ENCODE assay signal across 21 cellular contexts in the genomic region with DNA sequence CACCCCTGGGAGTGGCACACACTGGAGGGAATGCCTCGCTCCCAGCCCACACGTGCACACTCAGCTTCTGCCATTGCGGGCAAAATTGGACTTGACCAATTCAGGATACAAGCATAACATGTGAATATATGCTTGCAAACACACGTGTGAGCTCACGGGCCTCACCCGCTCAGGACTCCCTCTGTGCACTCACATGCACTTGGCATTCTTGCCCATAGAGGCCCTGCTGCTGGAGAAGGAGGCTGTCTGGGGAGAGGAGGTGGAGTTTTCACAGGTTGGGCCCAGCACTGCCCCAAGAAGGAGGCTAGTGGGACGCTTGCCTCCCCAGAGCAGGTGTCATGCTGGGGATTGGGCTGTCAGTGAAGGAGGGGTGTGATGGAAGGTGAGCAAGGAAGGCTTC. TPM values are rescaled to one million over a fixed set of nuclear protein-coding genes. Genes with fewer than 3 reads are reported as not detected.
"Had no signal": no experiment of that assay in that cellular context is flagged by ENCODE, and none has a peak within 500 bp of the region (broad histone marks: within the 10 kb centered on the region; RNA-seq: fewer than 3 reads in every experiment).

No MANE protein-coding gene starts in this region.

- ATAC-seq: heart left ventricle; left lobe of liver; natural killer cell treated with Interleukin-12 subunit alpha and Interleukin-12 subunit beta and Interleukin-15 and Interleukin-18, amount 100 ng/mL, for 72 hours had no signal

- H3K4me3 ChIP-seq: heart left ventricle had no signal

- H3K27ac ChIP-seq: heart left ventricle had no signal

- H3K36me3 ChIP-seq: heart left ventricle had no signal

- H3K9me3 ChIP-seq: heart left ventricle had no signal

- FAIRE-seq: endometrium, keratinocyte had no signal

- DNase-seq: activated CD4-positive, alpha-beta memory T cell treated with anti-CD3 and anti-CD28 coated beads for 36 hours; activated CD4-positive, alpha-beta T cell treated with anti-CD3 and anti-CD28 coated beads for 4 hours; activated CD4-positive, CD25-positive, alpha-beta regulatory T cell; activated effector memory CD4-positive, alpha-beta T cell treated with anti-CD3 and anti-CD28 coated beads, Interleukin-2, amount 50 U/mL, for 16 hours; activated naive CD4-positive, alpha-beta T cell treated with anti-CD3 and anti-CD28 coated beads, Interleukin-2, amount 10 ng/mL, durations not matched to agents 7 days and 5 days; amygdala; occipital lobe; stimulated activated CD4-positive, alpha-beta T cell treated with anti-CD3 and anti-CD28 coated beads, Interleukin-4, amount 100 ng/mL, for 24 hours; stimulated activated naive CD4-positive, alpha-beta T cell treated with Interleukin-2 at 50 U/mL for 16 hours; T-helper 1 cell had no signal

RNA-seq across cellular contexts. Expression of a gene that starts 1.7 kb away (rescaled TPM):
- total RNA-seq: activated CD4-positive, alpha-beta memory T cell treated with anti-CD3 and anti-CD28 coated beads for 36 hours; chondrocyte; epithelial cell of proximal tubule; fibroblast of villous mesenchyme; heart left ventricle; left lobe of liver; lung microvascular endothelial cell; mesothelial cell of epicardium; natural killer cell treated with Interleukin-12 subunit alpha and Interleukin-12 subunit beta and Interleukin-15 and Interleukin-18, amount 100 ng/mL, for 72 hours; occipital lobe; ureter had no signal
- polyA plus RNA-seq: heart left ventricle, keratinocyte had no signal

RNA-seq across cellular contexts. Expression of a gene that starts 11.4 kb away (rescaled TPM):
- total RNA-seq: epithelial cell of proximal tubule; natural killer cell treated with Interleukin-12 subunit alpha and Interleukin-12 subunit beta and Interleukin-15 and Interleukin-18, amount 100 ng/mL, for 72 hours had no signal
- polyA plus RNA-seq: keratinocyte had no signal
